ENCODE assay signal across 9 cellular contexts in genomic region chr12:47838286-47838931, GRCh38. TPM values are rescaled to one million over a fixed set of nuclear protein-coding genes. Genes with fewer than 3 reads are reported as not detected.
A peak's percentile ranks its signal among the peaks of the same experiment; 100 is the strongest.
DNase-seq lines count a peak whose midpoint lies in the region; ATAC-seq and TF ChIP-seq lines count a peak whose summit lies in the region.
"Had no signal": no experiment of that assay in that cellular context is flagged by ENCODE, and none has a peak within 500 bp of the region (broad histone marks: within the 10 kb centered on the region; RNA-seq: fewer than 3 reads in every experiment).

No MANE protein-coding gene starts in this region.

- intact Hi-C loops in adrenal gland (cut with DNase I), result loop anchor here in 1 of 2 donors (5.0 kb wide), 2 partner anchors 36 to 121 kb away; no protein-coding TSS in a partner anchor

- no peaks in the 10 kb centered on the region for H3K36me3 ChIP-seq in adrenal gland (replicated peaks in 1 of 2)

- DNase-seq in NCI-H1417 (lab: John Stamatoyannopoulos, UW) (peak in 2 of 3 experiments; percentile 18 to 46), NCI-H1417 treated with DMSO at 0.1 percent for 48 hours (lab: John Stamatoyannopoulos, UW) (no peak), NCI-H1092 treated with DMSO at 0.1 percent for 48 hours (lab: John Stamatoyannopoulos, UW) (peak; percentile 16), adrenal gland (peak in 6 of 7 donors; percentile 34 to 75 (median 68)), hepatic stellate cell (ENCODE audit: low spot score) (peak; percentile 73)
- peak in 4 of 6 experiments; percentile 30 to 41 (median 38) for DNase-seq in stimulated activated naive CD4-positive, alpha-beta T cell (lab: John Stamatoyannopoulos, UW)

- ATAC-seq in GM21381 (IDR thresholded peaks at IDR 0.05; ENCODE audit: unreplicated experiment) (no peak), HG02852 (IDR thresholded peaks at IDR 0.05; ENCODE audit: unreplicated experiment) (no peak)

- H3K9me3 ChIP-seq in adrenal gland (replicated peaks in 1 of 3), result no peaks in the 10 kb centered on the region
- H3K9me3 ChIP-seq: BLaER1 treated with 17β-estradiol and CSF1 and Interleukin-3, amounts not matched to agents 10 nM and 100 nM had no signal

- TF ChIP-seq POLR2A in adrenal gland (IDR thresholded peaks at IDR 0.05), result no peak

- TF ChIP-seq CTCF in adrenal gland (IDR thresholded peaks at IDR 0.05), result peak; percentile 37 to 71 (median 52)

- H3K27me3 ChIP-seq in adrenal gland, result no peaks in the 10 kb centered on the region
- H3K27me3 ChIP-seq: BLaER1 treated with 17β-estradiol and CSF1 and Interleukin-3, amounts not matched to agents 10 nM and 100 nM had no signal

- H3K4me3 ChIP-seq in adrenal gland, result no peak overlapping the region
- H3K4me3 ChIP-seq: BLaER1 treated with 17β-estradiol and CSF1 and Interleukin-3, amounts not matched to agents 10 nM and 100 nM had no signal

- H3K4me1 ChIP-seq in adrenal gland (replicated peaks in 1 of 2), result peaks cover 7 to 17% of the 10 kb centered on the region in 2 donors

- 24 to 29% (median 27%) methylated on average over 9 to 10 of the region's 10 CpGs for WGBS in adrenal gland, 4 donors

- peak overlapping the region in 3 of 5 donors; percentile 2 to 46 (median 18) for H3K27ac ChIP-seq in adrenal gland
- H3K27ac ChIP-seq: BLaER1 treated with 17β-estradiol and CSF1 and Interleukin-3, amounts not matched to agents 10 nM and 100 nM had no signal

RNA-seq across cellular contexts. Expression of gene HDAC7, which starts 18.7 kb away (rescaled TPM):
- 100 to 1,000 TPM in 5 of 8 donors, 10 to 100 TPM in 3; 66.6 to 178 (median 147) TPM for total RNA-seq in adrenal gland
- polyA plus RNA-seq in adrenal gland, result 100 to 1,000 TPM; 110 to 184 (median 164) TPM
